ENCODE assay signal across 21 cellular contexts in genomic region chr1:53066433-53066832, GRCh38. TPM values are rescaled to one million over a fixed set of nuclear protein-coding genes. Genes with fewer than 3 reads are reported as not detected.
DNase-seq lines count a peak whose midpoint lies in the region; ATAC-seq and TF ChIP-seq lines count a peak whose summit lies in the region.
"Had no signal": no experiment of that assay in that cellular context is flagged by ENCODE, and none has a peak within 500 bp of the region (broad histone marks: within the 10 kb centered on the region; RNA-seq: fewer than 3 reads in every experiment).

No MANE protein-coding gene starts in this region.

- intact Hi-C loops in left ventricle myocardium superior (cut with micrococcal nuclease) (no loop called here), vagina (cut with DNase I) (no loop called here)

- no peak overlapping the region for H3K14ac ChIP-seq in neuronal stem cell (ENCODE audit: low read length)

- H3K27me3 ChIP-seq in SK-N-SH (ENCODE audit: insufficient read depth), result no peaks in the 10 kb centered on the region
- peaks cover 10 to 61% (median 35%) of the 10 kb centered on the region in 3 experiments for H3K27me3 ChIP-seq in neuronal stem cell (ENCODE audit: control insufficient read depth in 3 of 3, insufficient read depth in 3 of 3, low read depth in 1 of 3, low read length in 3 of 3)
- no peaks in the 10 kb centered on the region for H3K27me3 ChIP-seq in vagina
- H3K27me3 ChIP-seq: BE2C, MG63 had no signal

- peak overlapping the region; percentile 70 for H3K18ac ChIP-seq in neuronal stem cell (ENCODE audit: low read length)

- no peak for TF ChIP-seq RAD21 in SK-N-SH (IDR thresholded peaks at IDR 0.05; ENCODE audit: low read length)

- no peaks in the 10 kb centered on the region for H3K79me1 ChIP-seq in neuronal stem cell (ENCODE audit: low read depth, low read length)

- H4K91ac ChIP-seq in neuronal stem cell (ENCODE audit: low read depth, low read length, poor library complexity), result no peak overlapping the region

- peak overlapping the region; percentile 75 for H2BK15ac ChIP-seq in neuronal stem cell (ENCODE audit: low read length)

- TF ChIP-seq POLR2A in vagina (IDR thresholded peaks at IDR 0.05), result no peak

- H3K4me2 ChIP-seq in SK-N-SH (no peak overlapping the region), neuronal stem cell (ENCODE audit: insufficient read depth, low read length, poor library complexity, severe bottlenecking) (no peak overlapping the region)

- CTCF ChIA-PET in SK-N-SH (lab: Yijun Ruan, JAX), result interaction anchor here (0.8 kb wide), 1 partner anchor 52 kb away, joined by 3 read pairs; no protein-coding TSS in a partner anchor
- CTCF ChIA-PET in RWPE1 (lab: Yijun Ruan, JAX), result no interaction called here

- H3K4me1 ChIP-seq in SK-N-SH (ENCODE audit: control insufficient read depth in 1 of 2, insufficient read depth in 2 of 2, low read depth in 1 of 2, low read length in 1 of 2) (peaks cover 3 to 23% of the 10 kb centered on the region in 2 experiments; a peak in 2 of 4 replicates), neuronal stem cell (ENCODE audit: control insufficient read depth in 2 of 2, insufficient read depth in 1 of 2, low read depth in 1 of 2, low read length in 2 of 2) (peaks cover 4 to 7% of the 10 kb centered on the region in 2 donors), vagina (peaks cover 17% of the 10 kb centered on the region)
- H3K4me1 ChIP-seq: BE2C, HAP-1 had no signal

- ATAC-seq in SK-N-SH treated with all-trans-retinoic acid at 6 μM for 48 hours (no peak), left ventricle myocardium superior (peak; percentile 8)

- no peak overlapping the region for H2BK12ac ChIP-seq in neuronal stem cell (ENCODE audit: low read length)

- WGBS in SK-N-SH (ENCODE audit: low lambda C conversion rate), result 84% methylated on average over 6 of the region's 6 CpGs
- WGBS in neuronal stem cell (ENCODE audit: extremely low coverage in 2 of 2, insufficient read length in 2 of 2, insufficient replicate concordance in 1 of 2), 2 donors, result no CpG with 5 or more reads among the region's 6 CpGs

- peak overlapping the region; percentile 75 for H2BK5ac ChIP-seq in neuronal stem cell (ENCODE audit: low read length)

- H3K23ac ChIP-seq in neuronal stem cell (ENCODE audit: low read depth, low read length, poor library complexity), result peak overlapping the region; percentile 52

- H2AFZ ChIP-seq in SK-N-SH (ENCODE audit: low read depth) (no peak overlapping the region), neuronal stem cell (ENCODE audit: low read length) (no peak overlapping the region)

- H3K27ac ChIP-seq in SK-N-SH (ENCODE audit: low read depth in 2 of 2, low read length in 1 of 2) (no peak overlapping the region), neuronal stem cell (replicated peaks; ENCODE audit: low read length) (no peak overlapping the region), vagina (peak overlapping the region; percentile 18), RWPE1 (no peak overlapping the region)
- H3K27ac ChIP-seq: 22Rv1, Peyer's patch had no signal

- DNase-seq in SK-N-SH (peak; percentile 32), left ventricle myocardium superior (peak; percentile 23), neuronal stem cell (ENCODE audit: low spot score) (no peak), vagina (ENCODE audit: extremely low spot score in 2 of 2) (no peak), RWPE1 (ENCODE audit: low spot score) (no peak), NCI-H774 (lab: John Stamatoyannopoulos, UW) (no peak)
- no peak for DNase-seq in stimulated activated CD4-positive, alpha-beta T cell treated with anti-CD3 and anti-CD28 coated beads, Interleukin-4, amount 100 ng/mL, for 24 hours
- DNase-seq: BE2C; Calu3; CD4-positive, alpha-beta memory T cell; DMS79; Karpas-422; MG63; NCI-H1105; NCI-H1694; NCI-H2227 treated with DMSO at 0.1 percent for 48 hours; NCI-H524; Peyer's patch had no signal

- peak overlapping the region; percentile 69 for H2AK5ac ChIP-seq in neuronal stem cell (ENCODE audit: low read depth, low read length)

- H3K36me3 ChIP-seq in SK-N-SH (replicated peaks in 1 of 2; ENCODE audit: control insufficient read depth in 1 of 2, insufficient read depth in 2 of 2, low read length in 1 of 2), result no peaks in the 10 kb centered on the region
- H3K36me3 ChIP-seq in neuronal stem cell (replicated peaks in 1 of 2; ENCODE audit: control insufficient read depth in 2 of 2, insufficient read depth in 2 of 2, low read length in 2 of 2), result no peaks in the 10 kb centered on the region
- H3K36me3 ChIP-seq in vagina, result no peaks in the 10 kb centered on the region
- H3K36me3 ChIP-seq: BE2C, HAP-1, MG63, Peyer's patch had no signal

- H3F3A ChIP-seq in SK-N-SH (replicated peaks; ENCODE audit: insufficient read depth), result no peaks in the 10 kb centered on the region

- no peaks in the 10 kb centered on the region for H3K79me2 ChIP-seq in SK-N-SH (ENCODE audit: insufficient read depth)

- H4K8ac ChIP-seq in neuronal stem cell (ENCODE audit: low read depth, low read length), result no peak overlapping the region

- H3K9me3 ChIP-seq in SK-N-SH (no peaks in the 10 kb centered on the region), neuronal stem cell (replicated peaks in 1 of 2; ENCODE audit: control insufficient read depth in 2 of 2, insufficient read depth in 1 of 2, low read depth in 1 of 2, low read length in 2 of 2) (no peaks in the 10 kb centered on the region), vagina (no peaks in the 10 kb centered on the region)
- H3K9me3 ChIP-seq: BE2C, HAP-1, MG63, Peyer's patch had no signal

- H3K4me3 ChIP-seq in SK-N-SH (ENCODE audit: low read depth in 2 of 2, low read length in 1 of 2) (no peak overlapping the region), neuronal stem cell (ENCODE audit: low read length in 2 of 2) (no peak overlapping the region), vagina (no peak overlapping the region)
- H3K4me3 ChIP-seq: HAP-1, MG63, Peyer's patch had no signal

- no peaks in the 10 kb centered on the region for H4K20me1 ChIP-seq in SK-N-SH (ENCODE audit: insufficient read depth)

- H3K9me2 ChIP-seq in SK-N-SH, result no peaks in the 10 kb centered on the region

- POLR2A ChIA-PET in SK-N-SH (lab: Yijun Ruan, JAX) (no interaction called here), RWPE1 (lab: Yijun Ruan, JAX; ENCODE audit: low non-redundant PET) (no interaction called here)

- TF ChIP-seq CTCF in SK-N-SH (IDR thresholded peaks at IDR 0.05) (no peak), vagina (IDR thresholded peaks at IDR 0.05) (no peak), RWPE1 (conservative IDR thresholded peaks at IDR 0.05; ENCODE audit: low read depth) (no peak)

- H2BK120ac ChIP-seq in neuronal stem cell (ENCODE audit: low read depth, low read length), result no peak overlapping the region

- no peak overlapping the region for H3K4ac ChIP-seq in neuronal stem cell (ENCODE audit: low read length)

- H3K9ac ChIP-seq in SK-N-SH (no peak overlapping the region), neuronal stem cell (ENCODE audit: low read depth, low read length, poor library complexity) (no peak overlapping the region)

- TF ChIP-seq EP300 in SK-N-SH (IDR thresholded peaks at IDR 0.05; ENCODE audit: borderline replicate concordance in 1 of 2, low read depth in 1 of 2, low read length in 1 of 2), result no peak

TF ChIP-seq in SK-N-SH, 30 proteins besides CTCF, POLR2A, EP300 and RAD21 (continues in another document):
- TF ChIP-seq GATA2 (CRISPR knock-in tag; IDR thresholded peaks at IDR 0.05) (no peak), MXI1 (IDR thresholded peaks at IDR 0.05; ENCODE audit: low read depth, low read length) (no peak), SIN3A (IDR thresholded peaks at IDR 0.05; ENCODE audit: borderline replicate concordance, low read depth, low read length) (no peak), TCF12 (IDR thresholded peaks at IDR 0.05) (no peak), IRF3 (IDR thresholded peaks at IDR 0.05; ENCODE audit: low read depth, low read length) (no peak), GABPA (IDR thresholded peaks at IDR 0.05; ENCODE audit: low read depth) (no peak), MAX (IDR thresholded peaks at IDR 0.05; ENCODE audit: low read depth) (no peak)

TF ChIP-seq in SK-N-SH treated with all-trans-retinoic acid at 6 μM for 48 hours, 23 proteins besides CTCF, POLR2A, EP300 and RAD21:
- TF ChIP-seq PPARA (CRISPR knock-in tag; IDR thresholded peaks at IDR 0.05; ENCODE audit: borderline replicate concordance) (no peak), OSR1 (CRISPR knock-in tag; IDR thresholded peaks at IDR 0.05) (no peak), TCF4 (CRISPR knock-in tag; IDR thresholded peaks at IDR 0.05; ENCODE audit: borderline replicate concordance) (no peak), RARB (CRISPR knock-in tag; IDR thresholded peaks at IDR 0.05) (no peak), ZFP3 (CRISPR knock-in tag; IDR thresholded peaks at IDR 0.05) (no peak), ZNF565 (CRISPR knock-in tag; conservative IDR thresholded peaks at IDR 0.05; ENCODE audit: low read depth) (no peak), CSDC2 (CRISPR knock-in tag; IDR thresholded peaks at IDR 0.05) (no peak), BACH2 (CRISPR knock-in tag; IDR thresholded peaks at IDR 0.05; ENCODE audit: borderline replicate concordance) (no peak), ESRRG (CRISPR knock-in tag; IDR thresholded peaks at IDR 0.05) (no peak), CSRNP3 (CRISPR knock-in tag; IDR thresholded peaks at IDR 0.05) (no peak), TOX (CRISPR knock-in tag; IDR thresholded peaks at IDR 0.05; ENCODE audit: borderline replicate concordance) (no peak)

RNA-seq across cellular contexts. Expression of gene PODN, which starts 4.4 kb away (rescaled TPM):
- polyA plus RNA-seq in SK-N-SH (2012; rRNA removed), result 2.0 and 2.9 TPM in 2 replicates
- 1.2 and 2.7 TPM in 2 replicates for polyA plus RNA-seq in SK-N-SH (2012; cell fraction: cytosol; rRNA removed)
- polyA plus RNA-seq in SK-N-SH (2012; cell fraction: nucleus; rRNA removed), result 6.3 TPM in 2 replicates
- 19.4 TPM for total RNA-seq in left ventricle myocardium superior
- polyA plus RNA-seq in neuronal stem cell (2013, experiment 1 of 2), result 0.20 TPM
- polyA plus RNA-seq in neuronal stem cell (2013, experiment 2 of 2), result 0.19 TPM
- total RNA-seq in vagina, result 207 TPM
- total RNA-seq: Calu3; CD4-positive, alpha-beta memory T cell had no signal
- polyA plus RNA-seq: CD4-positive, alpha-beta memory T cell had no signal

Comparison
In these comparisons a context has a peak if more than half of its experiments do, and no peak if none do; other contexts are left out.
1. DNase-seq: peak in SK-N-SH (single experiment) and left ventricle myocardium superior (single experiment); none in neuronal stem cell (single experiment), vagina (0 of 2), RWPE1 (single experiment), stimulated activated CD4-positive, alpha-beta T cell treated with anti-CD3 and anti-CD28 coated beads, Interleukin-4, amount 100 ng/mL, for 24 hours (single experiment) and NCI-H774 (single experiment).
2. RNA of gene PODN, which starts 4.4 kb away (total RNA-seq): 207 TPM in vagina (single experiment); 19.4 TPM in left ventricle myocardium superior (single experiment); every median in the first group is over 10 times any median in the second.